In genomic region chr1:204171751-204172178, GRCh38 we compare ENCODE assay signal across 1 cellular context.
A peak's percentile ranks its signal among the peaks of the same experiment; 100 is the strongest.
TF ChIP-seq lines count a peak whose summit lies in the region.

No MANE protein-coding gene starts in this region.

TF ChIP-seq in HepG2, 621 proteins besides CTCF, POLR2A, EP300 and RAD21 (continued from another document and continues in another):
- TF ChIP-seq ZNF142 (CRISPR knock-in tag; IDR thresholded peaks at IDR 0.05) = no peak
- no peak for TF ChIP-seq ZNF367 (CRISPR knock-in tag; IDR thresholded peaks at IDR 0.05; ENCODE audit: borderline replicate concordance)
- no peak for TF ChIP-seq ZNF274 (CRISPR knock-in tag; IDR thresholded peaks at IDR 0.05)
- TF ChIP-seq SNAPC4 (CRISPR knock-in tag; IDR thresholded peaks at IDR 0.05) = no peak
- TF ChIP-seq ARID5B (CRISPR knock-in tag; IDR thresholded peaks at IDR 0.05) = peak; percentile 53
- TF ChIP-seq ZXDC (CRISPR knock-in tag; IDR thresholded peaks at IDR 0.05) = no peak
- TF ChIP-seq TARDBP (CRISPR knock-in tag; IDR thresholded peaks at IDR 0.05) = no peak
- no peak for TF ChIP-seq SYNCRIP (IDR thresholded peaks at IDR 0.05; ENCODE audit: insufficient read depth, low read depth, low read length)
- TF ChIP-seq KIAA2018 (CRISPR knock-in tag; IDR thresholded peaks at IDR 0.05; ENCODE audit: borderline replicate concordance) = no peak
- no peak for TF ChIP-seq ZSCAN30 (CRISPR knock-in tag; IDR thresholded peaks at IDR 0.05)
- no peak for TF ChIP-seq FOXA1 (IDR thresholded peaks at IDR 0.05)
- peak; percentile 80 for TF ChIP-seq FOXA1 (CRISPR knock-in tag; IDR thresholded peaks at IDR 0.05)
- no peak for TF ChIP-seq BCL3 (CRISPR knock-in tag; IDR thresholded peaks at IDR 0.05)
- TF ChIP-seq ZMAT3 (CRISPR knock-in tag; conservative IDR thresholded peaks at IDR 0.05) = no peak
- TF ChIP-seq ZNF547 (CRISPR knock-in tag; IDR thresholded peaks at IDR 0.05) = no peak
- TF ChIP-seq ZNF747 (CRISPR knock-in tag; IDR thresholded peaks at IDR 0.05; ENCODE audit: borderline replicate concordance) = no peak
- no peak for TF ChIP-seq IKZF1 (IDR thresholded peaks at IDR 0.05)
- TF ChIP-seq CHD2 (IDR thresholded peaks at IDR 0.05; ENCODE audit: low read depth, low read length) = no peak
- no peak for TF ChIP-seq ASH2L (IDR thresholded peaks at IDR 0.05; ENCODE audit: insufficient read length, low read depth, low read length)
- TF ChIP-seq ZNF644 (CRISPR knock-in tag; IDR thresholded peaks at IDR 0.05; ENCODE audit: low read depth) = 0 out of 2 replicates have a peak, but pooled peaks have one; percentile 24
- no peak for TF ChIP-seq ZSCAN22 (CRISPR knock-in tag; IDR thresholded peaks at IDR 0.05)
- TF ChIP-seq ZNF790 (CRISPR knock-in tag; IDR thresholded peaks at IDR 0.05; ENCODE audit: borderline replicate concordance) = no peak
- no peak for TF ChIP-seq ZNF260 (CRISPR knock-in tag; IDR thresholded peaks at IDR 0.05; ENCODE audit: borderline replicate concordance, low read depth)
- TF ChIP-seq SMARCC2 (IDR thresholded peaks at IDR 0.05) = no peak
- no peak for TF ChIP-seq ZNF256 (CRISPR knock-in tag; conservative IDR thresholded peaks at IDR 0.05)
- TF ChIP-seq KAT8 (CRISPR knock-in tag; IDR thresholded peaks at IDR 0.05) = no peak
- peak; percentile 80 for TF ChIP-seq TCF7 (IDR thresholded peaks at IDR 0.05; ENCODE audit: low read depth)
- no peak for TF ChIP-seq SOX6 (IDR thresholded peaks at IDR 0.05)
- TF ChIP-seq SOX6 (CRISPR knock-in tag; IDR thresholded peaks at IDR 0.05) = peak; percentile 77
